1 cellular context compared by ENCODE assay signal in the genomic region with DNA sequence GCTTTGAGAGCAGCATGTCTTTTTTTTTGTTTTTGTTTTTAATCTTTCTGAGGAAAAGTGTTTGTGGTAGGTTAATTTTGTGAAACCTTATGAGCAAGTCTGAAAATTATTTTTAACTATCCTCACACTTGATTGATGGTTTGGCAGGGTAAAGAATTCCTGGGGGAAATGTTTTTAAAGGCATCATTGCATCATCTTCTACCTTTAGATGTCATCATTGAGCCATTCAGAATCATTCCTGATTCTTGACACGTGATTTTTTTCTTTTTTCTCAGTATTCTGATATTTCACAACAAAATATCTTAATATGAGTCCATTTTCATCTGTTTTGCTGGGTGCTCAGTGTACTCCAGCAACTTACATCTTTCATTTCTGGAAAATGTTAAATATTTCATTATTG.
TF ChIP-seq lines count a peak whose summit lies in the region.

No MANE protein-coding gene starts in this region.

TF ChIP-seq in GM23338, 12 proteins besides CTCF, POLR2A, EP300 and RAD21 (continued from another document):
- no peak for TF ChIP-seq ZNF462 (CRISPR knock-in tag; IDR thresholded peaks at IDR 0.05)
- no peak for TF ChIP-seq NANOG (IDR thresholded peaks at IDR 0.05; ENCODE audit: borderline replicate concordance)
- TF ChIP-seq ZNF114 (CRISPR knock-in tag; IDR thresholded peaks at IDR 0.05), result no peak
- TF ChIP-seq POLR2AphosphoS5 (IDR thresholded peaks at IDR 0.05; ENCODE audit: low read depth), result no peak
